In the genomic region with DNA sequence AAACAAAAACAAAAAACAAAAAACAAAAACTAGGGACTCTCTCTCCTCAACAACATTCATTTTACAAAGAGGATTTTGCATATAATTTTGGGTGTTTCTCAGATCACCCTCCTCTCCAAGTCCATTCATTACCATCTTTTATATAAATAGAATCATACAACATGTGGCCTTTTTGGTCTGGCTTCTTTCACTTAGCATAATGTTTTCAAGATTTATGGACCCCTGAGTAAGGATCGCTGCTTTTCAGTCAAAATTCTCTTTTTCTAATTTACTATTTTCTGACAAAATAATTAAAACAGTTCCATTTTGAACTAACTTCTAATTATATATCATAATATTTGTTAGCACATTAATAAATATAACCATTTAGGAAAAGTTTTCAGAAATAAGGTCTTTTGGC, we compare ENCODE assay signal across 9 cellular contexts.
"Had no signal": no experiment of that assay in that cellular context is flagged by ENCODE, and none has a peak within 500 bp of the region (broad histone marks: within the 10 kb centered on the region; RNA-seq: fewer than 3 reads in every experiment).

No MANE protein-coding gene starts in this region.

- H3K9me3 ChIP-seq: HAP-1 had no signal

- H3K9ac ChIP-seq: GM23248 had no signal

- H3K4me1 ChIP-seq: HAP-1 had no signal

- H3K27ac Mint-ChIP-seq: HFFc6, IgD-negative memory B cell had no signal

- H3K36me3 ChIP-seq: HAP-1 had no signal

- ATAC-seq: HCT116, HepG2 had no signal

- H3K4me3 ChIP-seq: GM23248, HAP-1 had no signal

- H3K4me3 Mint-ChIP-seq: HFFc6, IgD-negative memory B cell had no signal

- H3K27ac ChIP-seq: GM23248 had no signal

- FAIRE-seq: HepG2 had no signal

- H3K9me3 Mint-ChIP-seq: HFFc6 had no signal

- H3K27me3 Mint-ChIP-seq: IgD-negative memory B cell had no signal

- DNase-seq: GM23248, GOT3, H7, HFFc6, KBM-7 had no signal

- H2AFZ ChIP-seq: GM23248 had no signal
